13 cellular contexts compared by ENCODE assay signal in the genomic region with DNA sequence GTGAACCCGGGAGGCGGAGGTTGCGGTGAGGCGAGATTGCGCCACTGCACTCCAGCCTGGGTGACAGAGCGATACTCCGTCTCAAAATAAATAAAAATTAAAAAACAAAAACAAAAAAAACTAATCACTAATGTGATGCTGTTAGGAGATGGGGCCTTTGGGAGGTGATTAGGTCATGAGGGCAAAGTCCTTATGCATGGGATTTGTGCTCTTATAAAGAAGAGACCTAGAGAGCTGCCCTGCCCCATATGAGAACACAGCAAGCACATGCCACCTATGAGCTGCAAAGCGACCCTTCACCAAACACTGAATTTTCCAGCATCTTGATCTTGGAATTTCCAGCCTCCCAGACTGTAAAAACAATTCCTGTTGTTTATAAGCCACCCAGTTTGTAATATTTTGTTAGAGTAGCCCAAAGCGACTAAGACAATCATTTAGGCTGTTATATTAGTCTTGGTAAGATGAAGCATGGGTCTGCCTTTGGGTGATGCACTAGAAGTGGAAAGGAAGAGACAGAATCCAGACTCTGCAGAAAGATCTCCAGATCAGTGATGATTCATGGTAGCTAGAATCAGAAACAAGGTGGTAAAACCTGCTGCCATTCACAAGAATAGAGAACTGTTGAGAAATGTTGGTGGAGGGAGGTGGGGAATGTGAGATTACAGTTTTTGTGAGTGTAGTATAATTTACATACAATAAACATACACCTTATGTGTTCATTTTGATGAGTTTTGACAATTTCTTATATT.
"Had no signal": no experiment of that assay in that cellular context is flagged by ENCODE, and none has a peak within 500 bp of the region (broad histone marks: within the 10 kb centered on the region; RNA-seq: fewer than 3 reads in every experiment).

No MANE protein-coding gene starts in this region.

- H3K9me3 ChIP-seq: gastrocnemius medialis, heart right ventricle, transverse colon had no signal

- H3K4me3 ChIP-seq: gastrocnemius medialis, heart right ventricle, skin epidermis, transverse colon had no signal

- H3K9me3 Mint-ChIP-seq: activated B cell treated with CpG ODN at 0.5 μM for 24 hours; activated CD4-positive, alpha-beta T cell treated with anti-CD3 and anti-CD28 coated beads, Interleukin-2, amount 10 ng/mL, durations not matched to agents 24 days and 14 days; activated naive CD4-positive, alpha-beta T cell treated with anti-CD3 and anti-CD28 coated beads, Interleukin-2, amount 50 U/mL, for 24 hours; activated T-cell treated with anti-CD3 and anti-CD28 coated beads, Interleukin-2, amount 50 U/mL, for 24 hours; naive B cell had no signal

- FAIRE-seq: keratinocyte had no signal

- H3K27ac ChIP-seq: heart right ventricle, skin epidermis had no signal

- H3K27me3 Mint-ChIP-seq: activated B cell treated with CpG ODN at 0.5 μM for 24 hours; activated CD4-positive, alpha-beta T cell treated with anti-CD3 and anti-CD28 coated beads, Interleukin-2, amount 10 ng/mL, durations not matched to agents 24 days and 14 days; activated naive CD4-positive, alpha-beta T cell treated with anti-CD3 and anti-CD28 coated beads, Interleukin-2, amount 50 U/mL, for 24 hours; activated T-cell treated with anti-CD3 and anti-CD28 coated beads, Interleukin-2, amount 50 U/mL, for 24 hours; naive B cell had no signal

- H3K27me3 ChIP-seq: gastrocnemius medialis, heart right ventricle, transverse colon had no signal

- H3K4me3 Mint-ChIP-seq: activated B cell treated with CpG ODN at 0.5 μM for 24 hours; activated CD4-positive, alpha-beta T cell treated with anti-CD3 and anti-CD28 coated beads, Interleukin-2, amount 10 ng/mL, durations not matched to agents 24 days and 14 days; activated naive CD4-positive, alpha-beta T cell treated with anti-CD3 and anti-CD28 coated beads, Interleukin-2, amount 50 U/mL, for 24 hours; activated T-cell treated with anti-CD3 and anti-CD28 coated beads, Interleukin-2, amount 50 U/mL, for 24 hours; naive B cell had no signal

- DNase-seq: activated B cell treated with CpG ODN at 0.5 μM for 24 hours; activated CD4-positive, alpha-beta T cell treated with anti-CD3 and anti-CD28 coated beads, Interleukin-2, amount 10 ng/mL, durations not matched to agents 24 days and 14 days; activated effector memory CD4-positive, alpha-beta T cell treated with Interleukin-2 at 50 U/mL for 16 hours; activated T-cell treated with anti-CD3 and anti-CD28 coated beads, Interleukin-2, amount 50 U/mL, for 24 hours; gastrocnemius medialis; heart right ventricle; left ventricle myocardium superior; naive B cell; posterior cingulate gyrus; transverse colon had no signal

- H3K27ac Mint-ChIP-seq: activated B cell treated with CpG ODN at 0.5 μM for 24 hours; activated CD4-positive, alpha-beta T cell treated with anti-CD3 and anti-CD28 coated beads, Interleukin-2, amount 10 ng/mL, durations not matched to agents 24 days and 14 days; activated naive CD4-positive, alpha-beta T cell treated with anti-CD3 and anti-CD28 coated beads, Interleukin-2, amount 50 U/mL, for 24 hours; activated T-cell treated with anti-CD3 and anti-CD28 coated beads, Interleukin-2, amount 50 U/mL, for 24 hours had no signal

- H3K4me1 Mint-ChIP-seq: activated B cell treated with CpG ODN at 0.5 μM for 24 hours; activated CD4-positive, alpha-beta T cell treated with anti-CD3 and anti-CD28 coated beads, Interleukin-2, amount 10 ng/mL, durations not matched to agents 24 days and 14 days; activated naive CD4-positive, alpha-beta T cell treated with anti-CD3 and anti-CD28 coated beads, Interleukin-2, amount 50 U/mL, for 24 hours; naive B cell had no signal
